In genomic region chr6:130303436-130303835, GRCh38 we compare ENCODE assay signal across 34 cellular contexts.
DNase-seq lines count a peak whose midpoint lies in the region; ATAC-seq and TF ChIP-seq lines count a peak whose summit lies in the region.
"Had no signal": no experiment of that assay in that cellular context is flagged by ENCODE, and none has a peak within 500 bp of the region (broad histone marks: within the 10 kb centered on the region; RNA-seq: fewer than 3 reads in every experiment).

No MANE protein-coding gene starts in this region.

- no peaks in the 10 kb centered on the region for H3K9me3 ChIP-seq in IMR-90 (ENCODE audit: control insufficient read depth, insufficient read depth, low read length)
- no peaks in the 10 kb centered on the region for H3K9me3 ChIP-seq in tibial artery
- H3K9me3 ChIP-seq: colonic mucosa, prostate gland, right lobe of liver, vagina had no signal

- intact Hi-C loops in IMR-90 (cut with micrococcal nuclease) (no loop called here), Right ventricle myocardium inferior (cut with DNase I) (no loop called here), tibial artery (cut with DNase I; ENCODE audit: low total_unique reads) (no loop called here)

- H3K4me1 ChIP-seq in IMR-90 (ENCODE audit: control insufficient read depth, insufficient read depth, low read length) (peaks cover 5% of the 10 kb centered on the region; the same call in 1 of the 2 replicates), tibial artery (no peaks in the 10 kb centered on the region)
- H3K4me1 ChIP-seq: colonic mucosa, prostate gland, spleen, vagina had no signal

- H2AFZ ChIP-seq in IMR-90 (replicated peaks; ENCODE audit: low read length, poor library complexity) = no peak overlapping the region

- no peak overlapping the region for H3K27ac Mint-ChIP-seq in activated CD8-positive, alpha-beta memory T cell treated with anti-CD3 and anti-CD28 coated beads, Interleukin-2, amount 10 ng/mL, durations not matched to agents 7 days and 5 days
- H3K27ac Mint-ChIP-seq: activated naive CD4-positive, alpha-beta T cell treated with anti-CD3 and anti-CD28 coated beads, Interleukin-2, amount 50 U/mL, for 24 hours; CD14-positive monocyte; effector memory CD8-positive, alpha-beta T cell; naive thymus-derived CD8-positive, alpha-beta T cell; stimulated activated naive CD8-positive, alpha-beta T cell treated with anti-CD3 and anti-CD28 coated beads, Interleukin-15, amount 100 ng/mL, for 72 hours had no signal

- H3K36me3 ChIP-seq in BJ (ENCODE audit: control insufficient read depth, insufficient read depth, low read length) = no peaks in the 10 kb centered on the region
- H3K36me3 ChIP-seq in IMR-90 (ENCODE audit: control insufficient read depth, insufficient read depth, low read length) = no peaks in the 10 kb centered on the region
- no peaks in the 10 kb centered on the region for H3K36me3 ChIP-seq in tibial artery
- H3K36me3 ChIP-seq: cardiac muscle cell, colonic mucosa, prostate gland, right lobe of liver, spleen, vagina had no signal

- no peak overlapping the region for H4K8ac ChIP-seq in IMR-90 (ENCODE audit: low read depth in 2 of 2, low read length in 2 of 2)

- in situ Hi-C loops in IMR-90 (cut with MboI; ENCODE audit: low sequenced_read_pairs) = no loop called here

- peak; percentile 50; the same call in 1 of the 2 replicates for ATAC-seq in IMR-90 (ENCODE audit: low read depth)
- ATAC-seq in GM21576 (IDR thresholded peaks at IDR 0.05; ENCODE audit: unreplicated experiment) = no peak
- no peak for ATAC-seq in Right ventricle myocardium inferior
- ATAC-seq in activated CD8-positive, alpha-beta memory T cell treated with anti-CD3 and anti-CD28 coated beads, Interleukin-2, amount 10 ng/mL, durations not matched to agents 7 days and 5 days = no peak
- ATAC-seq: effector memory CD8-positive, alpha-beta T cell; GM12878; naive thymus-derived CD8-positive, alpha-beta T cell; PC-3; right lobe of liver; stimulated activated naive CD8-positive, alpha-beta T cell treated with anti-CD3 and anti-CD28 coated beads, Interleukin-15, amount 100 ng/mL, for 72 hours had no signal

- H3K56ac ChIP-seq in IMR-90 (ENCODE audit: extremely low read depth, insufficient read depth, low read length) = no peak overlapping the region

- no peak overlapping the region for H2BK5ac ChIP-seq in IMR-90 (ENCODE audit: low read depth, low read length, poor library complexity, severe bottlenecking)

- no peak overlapping the region for H4K91ac ChIP-seq in IMR-90 (ENCODE audit: insufficient read depth, low read depth, low read length)

- peaks cover 3% of the 10 kb centered on the region for H3K36me3 Mint-ChIP-seq in activated CD8-positive, alpha-beta memory T cell treated with anti-CD3 and anti-CD28 coated beads, Interleukin-2, amount 10 ng/mL, durations not matched to agents 7 days and 5 days
- H3K36me3 Mint-ChIP-seq: activated naive CD4-positive, alpha-beta T cell treated with anti-CD3 and anti-CD28 coated beads, Interleukin-2, amount 50 U/mL, for 24 hours; CD14-positive monocyte had no signal

- BruUV-seq in IMR-90 (replicated peaks; lab: Mats Ljungman, UMichigan) = no TSS peak

- no peak overlapping the region for H3K14ac ChIP-seq in IMR-90 (replicated peaks; ENCODE audit: low read depth, low read length)

- no peak for TF ChIP-seq RAD21 in IMR-90 (IDR thresholded peaks at IDR 0.05; ENCODE audit: low read length)

- CTCF ChIA-PET in BJ (lab: Yijun Ruan, JAX) = interaction anchor here (1.3 kb wide), 1 partner anchor 9 kb away, joined by 4 read pairs; no protein-coding TSS in a partner anchor
- CTCF ChIA-PET in IMR-90 (lab: Yijun Ruan, JAX) = no interaction called here
- CTCF ChIA-PET in activated CD8-positive, alpha-beta memory T cell treated with anti-CD3 and anti-CD28 coated beads, Interleukin-2, amount 10 ng/mL, durations not matched to agents 7 days and 5 days (lab: Charles Lee) = interaction anchor here (1.4 kb wide), 1 partner anchor 9 kb away, joined by 4 read pairs; no protein-coding TSS in a partner anchor

- no peak overlapping the region for H4K5ac ChIP-seq in IMR-90 (ENCODE audit: low read depth, low read length)

- dilution Hi-C loops in IMR-90 (cut with HindIII; ENCODE audit: low sequenced_read_pairs, unreplicated experiment) = no loop called here

- H3K27me3 Mint-ChIP-seq in activated CD8-positive, alpha-beta memory T cell treated with anti-CD3 and anti-CD28 coated beads, Interleukin-2, amount 10 ng/mL, durations not matched to agents 7 days and 5 days = peaks cover 2% of the 10 kb centered on the region
- H3K27me3 Mint-ChIP-seq: activated naive CD4-positive, alpha-beta T cell treated with anti-CD3 and anti-CD28 coated beads, Interleukin-2, amount 50 U/mL, for 24 hours; effector memory CD8-positive, alpha-beta T cell; stimulated activated naive CD8-positive, alpha-beta T cell treated with anti-CD3 and anti-CD28 coated beads, Interleukin-15, amount 100 ng/mL, for 72 hours had no signal

- no peak overlapping the region; the same call in 1 of the 2 replicates for H2BK20ac ChIP-seq in IMR-90 (ENCODE audit: low read depth, low read length)

- no peak overlapping the region; the same call in 2 of the 3 replicates for H2BK15ac ChIP-seq in IMR-90 (ENCODE audit: low read depth, low read length)

- H3K18ac ChIP-seq in IMR-90 (ENCODE audit: low read depth, low read length) = no peak overlapping the region; the same call in 1 of the 2 replicates

- no peak overlapping the region for H3K23ac ChIP-seq in IMR-90 (ENCODE audit: low read depth, low read length)

- H3K4me3 Mint-ChIP-seq in activated CD8-positive, alpha-beta memory T cell treated with anti-CD3 and anti-CD28 coated beads, Interleukin-2, amount 10 ng/mL, durations not matched to agents 7 days and 5 days = no peak overlapping the region
- H3K4me3 Mint-ChIP-seq: activated naive CD4-positive, alpha-beta T cell treated with anti-CD3 and anti-CD28 coated beads, Interleukin-2, amount 50 U/mL, for 24 hours; CD14-positive monocyte; effector memory CD8-positive, alpha-beta T cell; naive thymus-derived CD8-positive, alpha-beta T cell; stimulated activated naive CD8-positive, alpha-beta T cell treated with anti-CD3 and anti-CD28 coated beads, Interleukin-15, amount 100 ng/mL, for 72 hours had no signal

- TF ChIP-seq POLR2A in IMR-90 (IDR thresholded peaks at IDR 0.05; ENCODE audit: low read depth, low read length) = no peak

- H3K79me1 ChIP-seq in IMR-90 (ENCODE audit: low read depth in 1 of 2, low read length in 2 of 2) = peaks cover 3 to 6% of the 10 kb centered on the region in 2 experiments; a peak in 2 of 4 replicates

- POLR2A ChIA-PET in BJ (lab: Charles Lee) (interaction anchor here (0.6 kb wide), 1 partner anchor 30 kb away, joined by 10 read pairs; no protein-coding TSS in a partner anchor), IMR-90 (lab: Charles Lee; ENCODE audit: unreplicated experiment) (no interaction called here)

- no peak overlapping the region for H3K9ac ChIP-seq in IMR-90 (ENCODE audit: low read depth, low read length)

- H3K27ac ChIP-seq in IMR-90 (ENCODE audit: insufficient read depth, low read length) (no peak overlapping the region), tibial artery (no peak overlapping the region)
- H3K27ac ChIP-seq: cardiac muscle cell, colonic mucosa, prostate gland, right lobe of liver, spleen, vagina had no signal

- TF ChIP-seq CTCF in BJ (IDR thresholded peaks at IDR 0.05; ENCODE audit: insufficient read depth, low read depth, low read length) (no peak), IMR-90 (conservative IDR thresholded peaks at IDR 0.05; ENCODE audit: low read depth, low read length) (no peak), tibial artery (IDR thresholded peaks at IDR 0.05) (no peak)

- DNase-seq in BJ (ENCODE audit: low read depth) = peak; percentile 52
- peak; percentile 70 for DNase-seq in IMR-90
- peak; percentile 47 for DNase-seq in dedifferentiated amniotic fluid mesenchymal stem cell (ENCODE audit: extremely low spot score)
- DNase-seq in hepatic stellate cell (ENCODE audit: low spot score) = peak; percentile 14
- no peak for DNase-seq in Right ventricle myocardium inferior (ENCODE audit: missing footprints)
- DNase-seq in activated CD8-positive, alpha-beta memory T cell treated with anti-CD3 and anti-CD28 coated beads, Interleukin-2, amount 10 ng/mL, durations not matched to agents 7 days and 5 days = no peak
- no peak for DNase-seq in tibial artery
- DNase-seq: activated CD8-positive, alpha-beta memory T cell treated with anti-CD3 and anti-CD28 coated beads for 24 hours; amygdala; Calu3; colonic mucosa; DND-41; effector memory CD8-positive, alpha-beta T cell; erythroblast; hippocampal formation; naive thymus-derived CD8-positive, alpha-beta T cell; NCI-H1417 treated with DMSO at 0.1 percent for 48 hours; NCI-H2029 treated with DMSO at 0.1 percent for 48 hours; NCI-H345; NCI-H69; nucleus accumbens; PC-3; right lobe of liver; spleen; stimulated activated CD4-positive, alpha-beta T cell treated with anti-CD3 and anti-CD28 coated beads, Interleukin-2, amount 100 ng/mL, for 24 hours; stimulated activated CD8-positive, alpha-beta memory T cell treated with anti-CD3 and anti-CD28 coated beads, Interleukin-4, amount 100 ng/mL, for 48 hours; stimulated activated naive CD8-positive, alpha-beta T cell treated with anti-CD3 and anti-CD28 coated beads, Interleukin-15, amount 100 ng/mL, for 72 hours had no signal

- no peak overlapping the region for H2AK9ac ChIP-seq in IMR-90 (replicated peaks; ENCODE audit: low read depth, low read length, poor library complexity)

- H3K9me1 ChIP-seq in IMR-90 (ENCODE audit: insufficient read depth, low read length) = peaks cover 5% of the 10 kb centered on the region; the same call in 1 of the 2 replicates

- H3K4me3 ChIP-seq in BJ (ENCODE audit: low read depth, low read length) (no peak overlapping the region), IMR-90 (ENCODE audit: insufficient read depth, low read depth, low read length) (no peak overlapping the region), tibial artery (no peak overlapping the region)
- H3K4me3 ChIP-seq: cardiac muscle cell, colonic mucosa, GM12878, prostate gland, right lobe of liver, spleen, vagina had no signal

- H4K20me1 ChIP-seq in IMR-90 (ENCODE audit: insufficient read depth, low read length) = no peaks in the 10 kb centered on the region

- H3K27me3 ChIP-seq in BJ (ENCODE audit: control insufficient read depth, insufficient read depth, low read length) (no peaks in the 10 kb centered on the region), IMR-90 (ENCODE audit: control insufficient read depth, insufficient read depth, low read length) (no peaks in the 10 kb centered on the region), tibial artery (no peaks in the 10 kb centered on the region)
- H3K27me3 ChIP-seq: cardiac muscle cell, colonic mucosa, right lobe of liver, spleen, vagina had no signal

- no peak overlapping the region; the same call in 1 of the 2 replicates for H3K4me2 ChIP-seq in IMR-90 (ENCODE audit: low read depth, low read length)

- peaks cover 15% of the 10 kb centered on the region for H3K4me1 Mint-ChIP-seq in activated CD8-positive, alpha-beta memory T cell treated with anti-CD3 and anti-CD28 coated beads, Interleukin-2, amount 10 ng/mL, durations not matched to agents 7 days and 5 days
- H3K4me1 Mint-ChIP-seq: activated naive CD4-positive, alpha-beta T cell treated with anti-CD3 and anti-CD28 coated beads, Interleukin-2, amount 50 U/mL, for 24 hours; CD14-positive monocyte; stimulated activated naive CD8-positive, alpha-beta T cell treated with anti-CD3 and anti-CD28 coated beads, Interleukin-15, amount 100 ng/mL, for 72 hours had no signal

- H2BK120ac ChIP-seq in IMR-90 (ENCODE audit: low read depth, low read length) = peak overlapping the region; percentile 74; the same call in 1 of the 2 replicates

- H3K4ac ChIP-seq in IMR-90 (ENCODE audit: low read depth, low read length) = no peak overlapping the region

- H2AK5ac ChIP-seq in IMR-90 (ENCODE audit: low read depth, low read length) = no peak overlapping the region

- H3K9me3 Mint-ChIP-seq in activated CD8-positive, alpha-beta memory T cell treated with anti-CD3 and anti-CD28 coated beads, Interleukin-2, amount 10 ng/mL, durations not matched to agents 7 days and 5 days (ENCODE audit: low read depth) = peaks cover 4% of the 10 kb centered on the region
- H3K9me3 Mint-ChIP-seq: activated naive CD4-positive, alpha-beta T cell treated with anti-CD3 and anti-CD28 coated beads, Interleukin-2, amount 50 U/mL, for 24 hours; effector memory CD8-positive, alpha-beta T cell; stimulated activated naive CD8-positive, alpha-beta T cell treated with anti-CD3 and anti-CD28 coated beads, Interleukin-15, amount 100 ng/mL, for 72 hours had no signal

Comparison
In these comparisons a context has a peak if more than half of its experiments do, and no peak if none do; other contexts are left out.
1. DNase-seq: peak in BJ (single experiment), IMR-90 (single experiment), dedifferentiated amniotic fluid mesenchymal stem cell (single experiment) and hepatic stellate cell (single experiment); none in Right ventricle myocardium inferior (single experiment), activated CD8-positive, alpha-beta memory T cell treated with anti-CD3 and anti-CD28 coated beads, Interleukin-2, amount 10 ng/mL, durations not matched to agents 7 days and 5 days (single experiment) and tibial artery (0 of 2).